In the genomic region with DNA sequence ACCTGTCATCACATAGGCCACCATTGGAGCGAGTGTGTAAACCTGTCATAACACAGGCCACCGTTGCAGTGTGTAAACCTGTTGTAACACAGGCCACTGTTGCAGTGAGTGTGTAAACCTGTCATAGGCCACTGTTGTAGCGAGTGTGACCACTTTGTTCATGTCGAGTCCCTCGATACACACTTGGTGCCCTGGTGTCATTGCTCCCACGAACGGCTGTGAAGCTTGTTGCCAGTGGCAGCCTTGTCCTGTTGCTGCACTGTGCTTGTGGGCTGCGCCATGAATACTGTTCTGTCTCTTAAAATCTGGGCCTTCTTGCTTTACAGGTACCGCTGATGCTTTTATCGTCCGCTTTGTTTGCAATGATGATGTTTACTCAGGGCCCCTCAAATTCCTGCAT, we compare ENCODE assay signal across 19 cellular contexts.
"Had no signal": no experiment of that assay in that cellular context is flagged by ENCODE, and none has a peak within 500 bp of the region (broad histone marks: within the 10 kb centered on the region; RNA-seq: fewer than 3 reads in every experiment).

No MANE protein-coding gene starts in this region.

- H3K4me3 Mint-ChIP-seq: mesothelial cell of epicardium; naive thymus-derived CD4-positive, alpha-beta T cell; neural progenitor cell; stimulated activated naive B cell treated with anti-CD40 and anti-IgM and Interleukin-4, amounts not matched to agents 10 μg/mL and 1 μg/mL and 100 μg/mL, for 72 hours; stimulated activated naive CD8-positive, alpha-beta T cell treated with anti-CD3 and anti-CD28 coated beads, Interleukin-15, amount 100 ng/mL, for 72 hours had no signal

- H3K9me3 Mint-ChIP-seq: mesothelial cell of epicardium; naive thymus-derived CD4-positive, alpha-beta T cell; neural progenitor cell; stimulated activated naive B cell treated with anti-CD40 and anti-IgM and Interleukin-4, amounts not matched to agents 10 μg/mL and 1 μg/mL and 100 μg/mL, for 72 hours; stimulated activated naive CD8-positive, alpha-beta T cell treated with anti-CD3 and anti-CD28 coated beads, Interleukin-15, amount 100 ng/mL, for 72 hours had no signal

- FAIRE-seq: colon, endothelial cell of umbilical vein had no signal

- H3K4me1 Mint-ChIP-seq: mesothelial cell of epicardium, neural progenitor cell had no signal

- DNase-seq: dorsolateral prefrontal cortex; effector CD4-positive, alpha-beta T cell; foreskin keratinocyte; heart left ventricle; left cardiac atrium; left lung; mesenchymal stem cell; naive thymus-derived CD4-positive, alpha-beta T cell; spleen; stimulated activated CD4-positive, alpha-beta T cell treated with anti-CD3 and anti-CD28 coated beads, Interleukin-4, amount 100 ng/mL, for 4 hours; stimulated activated naive B cell treated with anti-CD40 and anti-IgM and Interleukin-4, amounts not matched to agents 10 μg/mL and 1 μg/mL and 100 μg/mL, for 72 hours; stimulated activated naive CD8-positive, alpha-beta T cell treated with anti-CD3 and anti-CD28 coated beads, Interleukin-15, amount 100 ng/mL, for 72 hours; transverse colon; upper lobe of right lung had no signal

- ATAC-seq: foreskin keratinocyte; gastroesophageal sphincter; heart left ventricle; left cardiac atrium; left lung; naive thymus-derived CD4-positive, alpha-beta T cell; stimulated activated naive B cell treated with anti-CD40 and anti-IgM and Interleukin-4, amounts not matched to agents 10 μg/mL and 1 μg/mL and 100 μg/mL, for 72 hours; stimulated activated naive CD8-positive, alpha-beta T cell treated with anti-CD3 and anti-CD28 coated beads, Interleukin-15, amount 100 ng/mL, for 72 hours; upper lobe of right lung had no signal

- H3K27ac Mint-ChIP-seq: mesothelial cell of epicardium; stimulated activated naive CD8-positive, alpha-beta T cell treated with anti-CD3 and anti-CD28 coated beads, Interleukin-15, amount 100 ng/mL, for 72 hours had no signal

- H3K27me3 Mint-ChIP-seq: naive thymus-derived CD4-positive, alpha-beta T cell; stimulated activated naive B cell treated with anti-CD40 and anti-IgM and Interleukin-4, amounts not matched to agents 10 μg/mL and 1 μg/mL and 100 μg/mL, for 72 hours; stimulated activated naive CD8-positive, alpha-beta T cell treated with anti-CD3 and anti-CD28 coated beads, Interleukin-15, amount 100 ng/mL, for 72 hours had no signal
